In genomic region chr12:104488383-104488782, GRCh38 we compare ENCODE assay signal across 26 cellular contexts. TPM values are rescaled to one million over a fixed set of nuclear protein-coding genes. Genes with fewer than 3 reads are reported as not detected.
DNase-seq lines count a peak whose midpoint lies in the region; ATAC-seq and TF ChIP-seq lines count a peak whose summit lies in the region.
"Had no signal": no experiment of that assay in that cellular context is flagged by ENCODE, and none has a peak within 500 bp of the region (broad histone marks: within the 10 kb centered on the region; RNA-seq: fewer than 3 reads in every experiment).

No MANE protein-coding gene starts in this region.

- no peaks in the 10 kb centered on the region for H3K9me3 ChIP-seq in CD8-positive, alpha-beta memory T cell (ENCODE audit: low read length)
- H3K9me3 ChIP-seq in suprapubic skin: no peaks in the 10 kb centered on the region
- H3K9me3 ChIP-seq: esophagus muscularis mucosa, lower lobe of right lung, mucosa of descending colon, prostate gland, sigmoid colon, thyroid gland had no signal

- no peak overlapping the region for H3K4me3 Mint-ChIP-seq in activated CD4-positive, alpha-beta T cell treated with anti-CD3 and anti-CD28 coated beads, Interleukin-2, amount 10 ng/mL, durations not matched to agents 24 days and 14 days
- no peak overlapping the region for H3K4me3 Mint-ChIP-seq in activated CD4-positive, alpha-beta T cell treated with anti-CD3 and anti-CD28 coated beads for 36 hours
- H3K4me3 Mint-ChIP-seq in CD8-positive, alpha-beta memory T cell: peak overlapping the region in 2 of 7 donors; percentile 18 to 46
- no peak overlapping the region for H3K4me3 Mint-ChIP-seq in activated naive CD8-positive, alpha-beta T cell treated with anti-CD3 and anti-CD28 coated beads, Interleukin-2, amount 10 ng/mL, durations not matched to agents 7 days and 5 days
- H3K4me3 Mint-ChIP-seq in natural killer cell treated with Interleukin-12 subunit alpha and Interleukin-12 subunit beta and Interleukin-15 and Interleukin-18, amount 100 ng/mL, for 72 hours: peak overlapping the region; percentile 43
- H3K4me3 Mint-ChIP-seq: endodermal cell, H9 had no signal

- POLR2A ChIA-PET in activated CD4-positive, alpha-beta T cell treated with anti-CD3 and anti-CD28 coated beads for 36 hours (lab: Charles Lee): no interaction called here
- POLR2A ChIA-PET in CD8-positive, alpha-beta memory T cell (lab: Charles Lee): interaction anchor here (1.5 kb wide), 1 partner anchor 10 kb away, joined by 4 read pairs; no protein-coding TSS in a partner anchor
- POLR2A ChIA-PET in activated naive CD8-positive, alpha-beta T cell treated with anti-CD3 and anti-CD28 coated beads, Interleukin-2, amount 10 ng/mL, durations not matched to agents 7 days and 5 days (lab: Charles Lee): interaction anchor here (3.9 kb wide), 1 partner anchor 31 kb away, joined by 25 read pairs; the partner anchor contains the start of gene CHST11

- no peak for TF ChIP-seq POLR2A in suprapubic skin (IDR thresholded peaks at IDR 0.05)

- H3K36me3 ChIP-seq in CD8-positive, alpha-beta memory T cell (ENCODE audit: insufficient read depth, low read length): no peaks in the 10 kb centered on the region
- no peaks in the 10 kb centered on the region for H3K36me3 ChIP-seq in suprapubic skin
- H3K36me3 ChIP-seq: esophagus muscularis mucosa, lower lobe of right lung, prostate gland, sigmoid colon, thyroid gland had no signal

- no peak for TF ChIP-seq CTCF in suprapubic skin (IDR thresholded peaks at IDR 0.05)

- H3K27ac Mint-ChIP-seq in activated CD4-positive, alpha-beta T cell treated with anti-CD3 and anti-CD28 coated beads, Interleukin-2, amount 10 ng/mL, durations not matched to agents 24 days and 14 days: peak overlapping the region; percentile 23
- H3K27ac Mint-ChIP-seq in activated CD4-positive, alpha-beta T cell treated with anti-CD3 and anti-CD28 coated beads for 36 hours: no peak overlapping the region
- peak overlapping the region in 7 of 8 donors; percentile 26 to 81 (median 45) for H3K27ac Mint-ChIP-seq in CD8-positive, alpha-beta memory T cell
- peak overlapping the region; percentile 66 for H3K27ac Mint-ChIP-seq in activated naive CD8-positive, alpha-beta T cell treated with anti-CD3 and anti-CD28 coated beads, Interleukin-2, amount 10 ng/mL, durations not matched to agents 7 days and 5 days
- H3K27ac Mint-ChIP-seq in natural killer cell treated with Interleukin-12 subunit alpha and Interleukin-12 subunit beta and Interleukin-15 and Interleukin-18, amount 100 ng/mL, for 72 hours: peak overlapping the region in 1 of 2 donors; percentile 100
- H3K27ac Mint-ChIP-seq: endodermal cell had no signal

- intact Hi-C loops in activated CD4-positive, alpha-beta T cell treated with anti-CD3 and anti-CD28 coated beads, Interleukin-2, amount 10 ng/mL, durations not matched to agents 24 days and 14 days (cut with micrococcal nuclease): no loop called here
- intact Hi-C loops in activated CD4-positive, alpha-beta T cell treated with anti-CD3 and anti-CD28 coated beads for 36 hours (cut with DNase I, micrococcal nuclease): no loop called here

- peaks cover 81% of the 10 kb centered on the region for H3K4me1 ChIP-seq in CD8-positive, alpha-beta memory T cell (ENCODE audit: insufficient read depth, low read length)
- peaks cover 9% of the 10 kb centered on the region for H3K4me1 ChIP-seq in suprapubic skin
- H3K4me1 ChIP-seq: foreskin keratinocyte, prostate gland had no signal

- no peak for DNase-seq in activated CD4-positive, alpha-beta T cell treated with anti-CD3 and anti-CD28 coated beads, Interleukin-2, amount 10 ng/mL, durations not matched to agents 24 days and 14 days
- DNase-seq in activated CD4-positive, alpha-beta T cell treated with anti-CD3 and anti-CD28 coated beads for 36 hours: no peak
- DNase-seq in CD8-positive, alpha-beta memory T cell: no peak
- DNase-seq in activated naive CD8-positive, alpha-beta T cell treated with anti-CD3 and anti-CD28 coated beads, Interleukin-2, amount 10 ng/mL, durations not matched to agents 7 days and 5 days: no peak
- no peak for DNase-seq in natural killer cell treated with Interleukin-12 subunit alpha and Interleukin-12 subunit beta and Interleukin-15 and Interleukin-18, amount 100 ng/mL, for 72 hours (ENCODE audit: low spot score)
- DNase-seq in suprapubic skin (ENCODE audit: low spot score in 2 of 2): no peak
- DNase-seq: 8988T; activated CD4-positive, alpha-beta T cell treated with anti-CD3 and anti-CD28 coated beads for 48 hours; activated CD8-positive, alpha-beta memory T cell treated with anti-CD3 and anti-CD28 coated beads, Interleukin-2, amount 50 U/mL, for 48 hours; activated naive CD4-positive, alpha-beta T cell treated with anti-CD3 and anti-CD28 coated beads, Interleukin-2, amount 50 U/mL, for 16 hours; DMS53; endodermal cell; foreskin keratinocyte; H9; kidney glomerular epithelial cell; lower lobe of right lung; mucosa of descending colon; NCI-H446 treated with DMSO at 0.1 percent for 48 hours; RPMI8226; sigmoid colon; stimulated activated naive CD8-positive, alpha-beta T cell treated with anti-CD3 and anti-CD28 coated beads, Interleukin-15, Interleukin-2, amounts not matched to agents 100 U/mL and 50 U/mL, for 24 hours; thyroid gland had no signal

- no peaks in the 10 kb centered on the region for H3K27me3 ChIP-seq in CD8-positive, alpha-beta memory T cell (ENCODE audit: insufficient read depth, low read length, poor library complexity, severe bottlenecking)
- H3K27me3 ChIP-seq in suprapubic skin: no peaks in the 10 kb centered on the region
- H3K27me3 ChIP-seq: esophagus muscularis mucosa, foreskin keratinocyte, sigmoid colon, thyroid gland had no signal

- WGBS in suprapubic skin: 90% methylated on average over 13 of the region's 13 CpGs

- H3K9me3 Mint-ChIP-seq in activated CD4-positive, alpha-beta T cell treated with anti-CD3 and anti-CD28 coated beads, Interleukin-2, amount 10 ng/mL, durations not matched to agents 24 days and 14 days: no peaks in the 10 kb centered on the region
- no peaks in the 10 kb centered on the region for H3K9me3 Mint-ChIP-seq in activated CD4-positive, alpha-beta T cell treated with anti-CD3 and anti-CD28 coated beads for 36 hours (ENCODE audit: low read depth)
- no peaks in the 10 kb centered on the region for H3K9me3 Mint-ChIP-seq in CD8-positive, alpha-beta memory T cell
- H3K9me3 Mint-ChIP-seq in activated naive CD8-positive, alpha-beta T cell treated with anti-CD3 and anti-CD28 coated beads, Interleukin-2, amount 10 ng/mL, durations not matched to agents 7 days and 5 days: peaks cover 2% of the 10 kb centered on the region
- no peaks in the 10 kb centered on the region for H3K9me3 Mint-ChIP-seq in natural killer cell treated with Interleukin-12 subunit alpha and Interleukin-12 subunit beta and Interleukin-15 and Interleukin-18, amount 100 ng/mL, for 72 hours
- H3K9me3 Mint-ChIP-seq: endodermal cell, H9 had no signal

- ATAC-seq in activated CD4-positive, alpha-beta T cell treated with anti-CD3 and anti-CD28 coated beads for 36 hours: no peak
- no peak for ATAC-seq in activated naive CD8-positive, alpha-beta T cell treated with anti-CD3 and anti-CD28 coated beads, Interleukin-2, amount 10 ng/mL, durations not matched to agents 7 days and 5 days (ENCODE audit: low read depth)
- no peak for ATAC-seq in natural killer cell treated with Interleukin-12 subunit alpha and Interleukin-12 subunit beta and Interleukin-15 and Interleukin-18, amount 100 ng/mL, for 72 hours
- no peak for ATAC-seq in HG02642 (IDR thresholded peaks at IDR 0.05; ENCODE audit: poor library complexity, unreplicated experiment)
- ATAC-seq in GM19455 (IDR thresholded peaks at IDR 0.05; ENCODE audit: unreplicated experiment): no peak
- ATAC-seq: foreskin keratinocyte; lower lobe of right lung; mucosa of descending colon; stimulated activated naive CD8-positive, alpha-beta T cell treated with anti-CD3 and anti-CD28 coated beads, Interleukin-15, Interleukin-2, amounts not matched to agents 100 U/mL and 50 U/mL, for 24 hours had no signal

- peaks cover 78% of the 10 kb centered on the region for H3K4me1 Mint-ChIP-seq in activated CD4-positive, alpha-beta T cell treated with anti-CD3 and anti-CD28 coated beads, Interleukin-2, amount 10 ng/mL, durations not matched to agents 24 days and 14 days
- H3K4me1 Mint-ChIP-seq in activated CD4-positive, alpha-beta T cell treated with anti-CD3 and anti-CD28 coated beads for 36 hours: peaks cover 88% of the 10 kb centered on the region
- peaks cover 87 to 97% (median 96%) of the 10 kb centered on the region in 3 donors for H3K4me1 Mint-ChIP-seq in CD8-positive, alpha-beta memory T cell
- H3K4me1 Mint-ChIP-seq in activated naive CD8-positive, alpha-beta T cell treated with anti-CD3 and anti-CD28 coated beads, Interleukin-2, amount 10 ng/mL, durations not matched to agents 7 days and 5 days: peaks cover 76% of the 10 kb centered on the region
- peaks cover 88 to 92% of the 10 kb centered on the region in 2 donors for H3K4me1 Mint-ChIP-seq in natural killer cell treated with Interleukin-12 subunit alpha and Interleukin-12 subunit beta and Interleukin-15 and Interleukin-18, amount 100 ng/mL, for 72 hours (ENCODE audit: low read depth in 2 of 2)

- CTCF ChIA-PET in activated CD4-positive, alpha-beta T cell treated with anti-CD3 and anti-CD28 coated beads for 36 hours (lab: Charles Lee): no interaction called here
- CTCF ChIA-PET in CD8-positive, alpha-beta memory T cell (lab: Charles Lee): interaction anchor here (1.4 to 1.8 kb wide), 2 partner anchors 11 to 15 kb away, joined by 4 to 8 read pairs; no protein-coding TSS in a partner anchor

- no peak overlapping the region for H3K4me3 ChIP-seq in CD8-positive, alpha-beta memory T cell (ENCODE audit: low read length)
- no peak overlapping the region for H3K4me3 ChIP-seq in suprapubic skin
- H3K4me3 ChIP-seq: esophagus muscularis mucosa, lower lobe of right lung, mucosa of descending colon, prostate gland, sigmoid colon, thyroid gland had no signal

- TF ChIP-seq EP300 in suprapubic skin (IDR thresholded peaks at IDR 0.05): no peak

- H3K27me3 Mint-ChIP-seq in activated CD4-positive, alpha-beta T cell treated with anti-CD3 and anti-CD28 coated beads, Interleukin-2, amount 10 ng/mL, durations not matched to agents 24 days and 14 days: no peaks in the 10 kb centered on the region
- no peaks in the 10 kb centered on the region for H3K27me3 Mint-ChIP-seq in activated CD4-positive, alpha-beta T cell treated with anti-CD3 and anti-CD28 coated beads for 36 hours
- H3K27me3 Mint-ChIP-seq in CD8-positive, alpha-beta memory T cell: peaks cover 0 to 2% of the 10 kb centered on the region in 2 donors
- no peaks in the 10 kb centered on the region for H3K27me3 Mint-ChIP-seq in activated naive CD8-positive, alpha-beta T cell treated with anti-CD3 and anti-CD28 coated beads, Interleukin-2, amount 10 ng/mL, durations not matched to agents 7 days and 5 days
- no peaks in the 10 kb centered on the region for H3K27me3 Mint-ChIP-seq in natural killer cell treated with Interleukin-12 subunit alpha and Interleukin-12 subunit beta and Interleukin-15 and Interleukin-18, amount 100 ng/mL, for 72 hours

- peaks cover 32% of the 10 kb centered on the region for H3K36me3 Mint-ChIP-seq in activated CD4-positive, alpha-beta T cell treated with anti-CD3 and anti-CD28 coated beads, Interleukin-2, amount 10 ng/mL, durations not matched to agents 24 days and 14 days (ENCODE audit: low read depth)
- H3K36me3 Mint-ChIP-seq in activated CD4-positive, alpha-beta T cell treated with anti-CD3 and anti-CD28 coated beads for 36 hours (ENCODE audit: low read depth): peaks cover 11% of the 10 kb centered on the region
- peaks cover 0 to 15% (median 9%) of the 10 kb centered on the region in 3 donors for H3K36me3 Mint-ChIP-seq in CD8-positive, alpha-beta memory T cell
- H3K36me3 Mint-ChIP-seq in activated naive CD8-positive, alpha-beta T cell treated with anti-CD3 and anti-CD28 coated beads, Interleukin-2, amount 10 ng/mL, durations not matched to agents 7 days and 5 days: peaks cover 44% of the 10 kb centered on the region
- H3K36me3 Mint-ChIP-seq in natural killer cell treated with Interleukin-12 subunit alpha and Interleukin-12 subunit beta and Interleukin-15 and Interleukin-18, amount 100 ng/mL, for 72 hours: peaks cover 12% of the 10 kb centered on the region

- no peak overlapping the region for H3K27ac ChIP-seq in CD8-positive, alpha-beta memory T cell (ENCODE audit: low read depth, low read length)
- no peak overlapping the region for H3K27ac ChIP-seq in suprapubic skin
- H3K27ac ChIP-seq: esophagus muscularis mucosa, foreskin keratinocyte, lower lobe of right lung, prostate gland, sigmoid colon, thyroid gland had no signal

RNA-seq across cellular contexts. Expression of gene CHST11, which starts 31.6 kb away (rescaled TPM):
- total RNA-seq in activated CD4-positive, alpha-beta T cell treated with anti-CD3 and anti-CD28 coated beads, Interleukin-2, amount 10 ng/mL, durations not matched to agents 24 days and 14 days: 44.9 and 46.2 TPM in 2 replicates
- total RNA-seq in activated CD4-positive, alpha-beta T cell treated with anti-CD3 and anti-CD28 coated beads for 36 hours: 10 to 100 TPM; 33.3 to 33.6 TPM
- 10 to 100 TPM; 47.8 to 51.5 TPM for total RNA-seq in CD8-positive, alpha-beta memory T cell
- polyA plus RNA-seq in CD8-positive, alpha-beta memory T cell: 76.8 TPM
- 10 to 100 TPM; 64.9 to 72.9 TPM for total RNA-seq in activated naive CD8-positive, alpha-beta T cell treated with anti-CD3 and anti-CD28 coated beads, Interleukin-2, amount 10 ng/mL, durations not matched to agents 7 days and 5 days
- 100 to 1,000 TPM; 195 to 374 TPM for total RNA-seq in natural killer cell treated with Interleukin-12 subunit alpha and Interleukin-12 subunit beta and Interleukin-15 and Interleukin-18, amount 100 ng/mL, for 72 hours
- total RNA-seq in suprapubic skin: 1 to 10 TPM; 1.8 to 5.8 (median 3.8) TPM
